14 cellular contexts compared by ENCODE assay signal in the genomic region with DNA sequence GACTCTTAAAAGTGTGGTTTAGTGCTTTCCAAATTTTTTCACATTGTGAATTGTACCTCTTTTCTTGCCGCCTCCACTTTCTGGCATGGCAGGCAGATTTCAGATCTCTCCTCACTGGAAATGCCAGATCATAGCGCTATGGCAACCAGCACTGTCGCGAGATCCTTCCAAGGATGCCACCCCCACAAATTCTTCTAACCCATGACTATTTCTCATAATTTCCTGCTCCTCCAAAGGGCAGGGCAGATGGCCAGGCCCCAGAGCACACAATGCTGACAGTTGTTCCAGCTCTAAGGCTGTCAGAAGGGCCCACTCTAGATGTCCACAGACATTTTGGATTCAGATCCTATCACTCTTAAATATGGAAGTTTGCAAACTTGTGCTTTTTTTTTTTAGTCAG.
DNase-seq lines count a peak whose midpoint lies in the region; ATAC-seq and TF ChIP-seq lines count a peak whose summit lies in the region.
"Had no signal": no experiment of that assay in that cellular context is flagged by ENCODE, and none has a peak within 500 bp of the region (broad histone marks: within the 10 kb centered on the region; RNA-seq: fewer than 3 reads in every experiment).

No MANE protein-coding gene starts in this region.

- no peaks in the 10 kb centered on the region for H3K27me3 ChIP-seq in GM23248 (replicated peaks; ENCODE audit: insufficient read depth)
- H3K27me3 ChIP-seq in heart right ventricle: no peaks in the 10 kb centered on the region
- H3K27me3 ChIP-seq in esophagus muscularis mucosa: no peaks in the 10 kb centered on the region
- H3K27me3 ChIP-seq: uterus had no signal

- no peaks in the 10 kb centered on the region for H3K36me3 Mint-ChIP-seq in activated CD4-positive, alpha-beta T cell treated with anti-CD3 and anti-CD28 coated beads for 36 hours (ENCODE audit: low read depth)
- H3K36me3 Mint-ChIP-seq: activated naive CD8-positive, alpha-beta T cell treated with anti-CD3 and anti-CD28 coated beads, Interleukin-2, amount 10 ng/mL, durations not matched to agents 7 days and 5 days had no signal

- no peak overlapping the region for H3K4me3 Mint-ChIP-seq in activated CD4-positive, alpha-beta T cell treated with anti-CD3 and anti-CD28 coated beads for 36 hours
- H3K4me3 Mint-ChIP-seq: activated naive CD8-positive, alpha-beta T cell treated with anti-CD3 and anti-CD28 coated beads, Interleukin-2, amount 10 ng/mL, durations not matched to agents 7 days and 5 days had no signal

- H3F3A ChIP-seq in GM23248 (ENCODE audit: insufficient read depth): peaks cover 5% of the 10 kb centered on the region; the same call in 1 of the 2 replicates

- intact Hi-C loops in heart right ventricle (cut with DNase I): no loop called here
- intact Hi-C loops in posterior vena cava (cut with DNase I): no loop called here
- intact Hi-C loops in activated CD4-positive, alpha-beta T cell treated with anti-CD3 and anti-CD28 coated beads for 36 hours (cut with DNase I, micrococcal nuclease): no loop called here
- intact Hi-C loops in esophagus muscularis mucosa (cut with DNase I): no loop called here

- H3K4me2 ChIP-seq in GM23248 (ENCODE audit: unreplicated experiment): peak overlapping the region; percentile 50

- peak overlapping the region; percentile 48 for H3K9ac ChIP-seq in GM23248

- DNase-seq in GM23248: peak; percentile 97
- peak; percentile 40 for DNase-seq in astrocyte of the spinal cord (ENCODE audit: low read depth, low spot score)
- DNase-seq in heart right ventricle: peak; percentile 26 to 58
- peak; percentile 88 for DNase-seq in posterior vena cava (ENCODE audit: low spot score)
- no peak for DNase-seq in activated CD4-positive, alpha-beta T cell treated with anti-CD3 and anti-CD28 coated beads for 36 hours
- no peak for DNase-seq in GM13977 (ENCODE audit: low spot score)
- no peak for DNase-seq in esophagus muscularis mucosa (ENCODE audit: extremely low spot score)
- DNase-seq: activated CD4-positive, alpha-beta T cell treated with anti-CD3 and anti-CD28 coated beads, Interleukin-2, amount 50 U/mL, for 48 hours; activated naive CD8-positive, alpha-beta T cell treated with anti-CD3 and anti-CD28 coated beads, Interleukin-2, amount 10 ng/mL, durations not matched to agents 7 days and 5 days; glutamatergic neuron had no signal

- H3K9me3 ChIP-seq in GM23248 (ENCODE audit: low read depth) (no peaks in the 10 kb centered on the region), heart right ventricle (peaks cover 0 to 4% (median 0%) of the 10 kb centered on the region in 11 donors), esophagus muscularis mucosa (no peaks in the 10 kb centered on the region)
- H3K9me3 ChIP-seq: HAP-1, uterus had no signal

- H3K36me3 ChIP-seq in GM23248 (ENCODE audit: low read depth) (no peaks in the 10 kb centered on the region), heart right ventricle (no peaks in the 10 kb centered on the region), esophagus muscularis mucosa (no peaks in the 10 kb centered on the region)
- H3K36me3 ChIP-seq: HAP-1, uterus had no signal

- no peak for TF ChIP-seq CTCF in astrocyte of the spinal cord (IDR thresholded peaks at IDR 0.05; ENCODE audit: low read depth, low read length)
- TF ChIP-seq CTCF in heart right ventricle (IDR thresholded peaks at IDR 0.05): no peak
- TF ChIP-seq CTCF in GM13977 (IDR thresholded peaks at IDR 0.05; ENCODE audit: extremely low read depth, insufficient read depth, missing control alignments): no peak
- no peak for TF ChIP-seq CTCF in esophagus muscularis mucosa (IDR thresholded peaks at IDR 0.05)

- peak overlapping the region; percentile 55 for H2AFZ ChIP-seq in GM23248

- peak overlapping the region; percentile 54 for H3K4me3 ChIP-seq in GM23248
- no peak overlapping the region for H3K4me3 ChIP-seq in astrocyte of the spinal cord (ENCODE audit: low read depth, low read length)
- no peak overlapping the region for H3K4me3 ChIP-seq in heart right ventricle
- no peak overlapping the region for H3K4me3 ChIP-seq in esophagus muscularis mucosa
- H3K4me3 ChIP-seq: HAP-1, SK-N-MC, uterus had no signal

- H3K27ac Mint-ChIP-seq in activated CD4-positive, alpha-beta T cell treated with anti-CD3 and anti-CD28 coated beads for 36 hours: no peak overlapping the region
- H3K27ac Mint-ChIP-seq: activated naive CD8-positive, alpha-beta T cell treated with anti-CD3 and anti-CD28 coated beads, Interleukin-2, amount 10 ng/mL, durations not matched to agents 7 days and 5 days had no signal

- H3K9me2 ChIP-seq in GM23248 (ENCODE audit: insufficient read depth): no peaks in the 10 kb centered on the region

- H3K4me1 Mint-ChIP-seq in activated CD4-positive, alpha-beta T cell treated with anti-CD3 and anti-CD28 coated beads for 36 hours: no peaks in the 10 kb centered on the region
- H3K4me1 Mint-ChIP-seq: activated naive CD8-positive, alpha-beta T cell treated with anti-CD3 and anti-CD28 coated beads, Interleukin-2, amount 10 ng/mL, durations not matched to agents 7 days and 5 days had no signal

- no peaks in the 10 kb centered on the region for H3K79me2 ChIP-seq in GM23248 (ENCODE audit: insufficient read depth)

- no peak for TF ChIP-seq EP300 in esophagus muscularis mucosa (IDR thresholded peaks at IDR 0.05)

- H4K20me1 ChIP-seq in GM23248 (ENCODE audit: insufficient read depth): no peaks in the 10 kb centered on the region

- in situ Hi-C loops in GM23248 (cut with MboI) (no loop called here), astrocyte of the spinal cord (cut with HindIII; ENCODE audit: low sequenced_read_pairs) (no loop called here), GM13977 (cut with MboI; ENCODE audit: low pct_unique_long_range_greater_than_20kb, low sequenced_read_pairs, unreplicated experiment) (no loop called here)

- no peak for TF ChIP-seq POLR2A in esophagus muscularis mucosa (IDR thresholded peaks at IDR 0.05; ENCODE audit: low read depth)

- H3K27ac ChIP-seq in GM23248: peak overlapping the region; percentile 67
- H3K27ac ChIP-seq in heart right ventricle: peak overlapping the region in 7 of 10 donors; percentile 16 to 69 (median 51)
- H3K27ac ChIP-seq in esophagus muscularis mucosa (replicated peaks in 1 of 4): peak overlapping the region in 2 of 4 donors; percentile 17 to 18
- H3K27ac ChIP-seq: SK-N-MC, uterus had no signal

- H3K27me3 Mint-ChIP-seq in activated CD4-positive, alpha-beta T cell treated with anti-CD3 and anti-CD28 coated beads for 36 hours: no peaks in the 10 kb centered on the region
- H3K27me3 Mint-ChIP-seq: activated naive CD8-positive, alpha-beta T cell treated with anti-CD3 and anti-CD28 coated beads, Interleukin-2, amount 10 ng/mL, durations not matched to agents 7 days and 5 days had no signal

- POLR2A ChIA-PET in activated CD4-positive, alpha-beta T cell treated with anti-CD3 and anti-CD28 coated beads for 36 hours (lab: Charles Lee): no interaction called here

- no peaks in the 10 kb centered on the region for H3K9me3 Mint-ChIP-seq in activated CD4-positive, alpha-beta T cell treated with anti-CD3 and anti-CD28 coated beads for 36 hours (ENCODE audit: low read depth)

- ATAC-seq in heart right ventricle (peak; percentile 65 to 95 (median 84)), GM19467 (IDR thresholded peaks at IDR 0.05; ENCODE audit: unreplicated experiment) (no peak)
- no peak for ATAC-seq in activated CD4-positive, alpha-beta T cell treated with anti-CD3 and anti-CD28 coated beads for 36 hours

- CTCF ChIA-PET in activated CD4-positive, alpha-beta T cell treated with anti-CD3 and anti-CD28 coated beads for 36 hours (lab: Charles Lee): interaction anchor here (0.6 kb wide), 1 partner anchor 123 kb away, joined by 3 read pairs; no protein-coding TSS in a partner anchor

- WGBS in GM23248 (ENCODE audit: low coverage in 1 of 2, low lambda C conversion rate in 2 of 2, missing lambda C conversion rate in 2 of 2), 2 experiments: 6% methylated on average over 4 of the region's 4 CpGs
- 44 to 53% methylated on average over 4 of the region's 4 CpGs for WGBS in heart right ventricle, 2 donors
- 42% methylated on average over 4 of the region's 4 CpGs for WGBS in esophagus muscularis mucosa

- H3K4me1 ChIP-seq in GM23248 (ENCODE audit: insufficient read depth) (peaks cover 31% of the 10 kb centered on the region), heart right ventricle (peaks cover 0 to 13% (median 0%) of the 10 kb centered on the region in 9 donors), esophagus muscularis mucosa (peaks cover 0 to 24% (median 12%) of the 10 kb centered on the region in 4 donors)
- H3K4me1 ChIP-seq: HAP-1, uterus had no signal

Comparison
In these comparisons a context has a peak if more than half of its experiments do, and no peak if none do; other contexts are left out.
1. DNase-seq: peak in GM23248 (single experiment), astrocyte of the spinal cord (single experiment), heart right ventricle (2 of 2) and posterior vena cava (single experiment); none in activated CD4-positive, alpha-beta T cell treated with anti-CD3 and anti-CD28 coated beads for 36 hours (single experiment), GM13977 (single experiment) and esophagus muscularis mucosa (single experiment).
2. ATAC-seq: peak in heart right ventricle (8 of 8); none in activated CD4-positive, alpha-beta T cell treated with anti-CD3 and anti-CD28 coated beads for 36 hours (single experiment) and GM19467 (single experiment).